In genomic region chr2:188512456-188512855, GRCh38 we compare ENCODE assay signal across 8 cellular contexts.
DNase-seq lines count a peak whose midpoint lies in the region; ATAC-seq, FAIRE-seq and TF ChIP-seq lines count a peak whose summit lies in the region.

No MANE protein-coding gene starts in this region.

- intact Hi-C loops in colonic mucosa (cut with DNase I), result loop anchor here (5.0 kb wide), 2 partner anchors 930 to 1010 kb away; no protein-coding TSS in a partner anchor

- H3K27me3 ChIP-seq in colonic mucosa, result no peaks in the 10 kb centered on the region

- no peak overlapping the region for H3K9ac ChIP-seq in colonic mucosa (ENCODE audit: low read depth in 2 of 2, low read length in 2 of 2)

- no peaks in the 10 kb centered on the region for H3K4me1 ChIP-seq in colonic mucosa

- TF ChIP-seq POLR2A in GM12891 (IDR thresholded peaks at IDR 0.05; ENCODE audit: low read depth, low read length), result no peak

- no peaks in the 10 kb centered on the region for H3K9me3 ChIP-seq in colonic mucosa

- no peaks in the 10 kb centered on the region for H3K36me3 ChIP-seq in colonic mucosa

- peak; percentile 34 for TF ChIP-seq CTCF in colonic mucosa (IDR thresholded peaks at IDR 0.05)

- ATAC-seq in HG03103 (IDR thresholded peaks at IDR 0.05; ENCODE audit: low read depth, unreplicated experiment), result peak; percentile 54

- no peak overlapping the region for H3K4me3 ChIP-seq in colonic mucosa

- FAIRE-seq in GM12891 (lab: Jason Lieb, UNC), result peak; percentile 51

- H3K27ac ChIP-seq in colonic mucosa, result no peak overlapping the region

- no peak for DNase-seq in GM12891 (ENCODE audit: insufficient read length, low spot score)
- peak; percentile 65 for DNase-seq in NCI-H748 (lab: John Stamatoyannopoulos, UW; ENCODE audit: unreplicated experiment)
- DNase-seq in colonic mucosa, result no peak
- peak; percentile 23 for DNase-seq in non-pigmented ciliary epithelial cell (ENCODE audit: low read depth)
- DNase-seq in activated naive CD4-positive, alpha-beta T cell treated with Interleukin-2 at 50 U/mL for 16 hours, result no peak
- DNase-seq in T-helper 1 cell, result no peak
- DNase-seq in NCI-H524 treated with DMSO at 0.1 percent for 48 hours (lab: John Stamatoyannopoulos, UW), result no peak

TF ChIP-seq in GM12891, 5 proteins besides CTCF, POLR2A, EP300 and RAD21:
- no peak for TF ChIP-seq PAX5 (IDR thresholded peaks at IDR 0.05; ENCODE audit: insufficient read depth, low read length, severe bottlenecking)
- TF ChIP-seq SPI1 (IDR thresholded peaks at IDR 0.05; ENCODE audit: low read depth, low read length), result no peak
- no peak for TF ChIP-seq TAF1 (IDR thresholded peaks at IDR 0.05; ENCODE audit: low read depth, low read length)
- no peak for TF ChIP-seq POU2F2 (IDR thresholded peaks at IDR 0.05; ENCODE audit: low read depth, low read length)
- no peak for TF ChIP-seq POLR2AphosphoS5 (IDR thresholded peaks at IDR 0.05; ENCODE audit: low read depth, low read length)

Comparison
In these comparisons a context has a peak if more than half of its experiments do, and no peak if none do; other contexts are left out.
1. DNase-seq: peak in NCI-H748 (single experiment) and non-pigmented ciliary epithelial cell (single experiment); none in GM12891 (single experiment), colonic mucosa (single experiment), activated naive CD4-positive, alpha-beta T cell treated with Interleukin-2 at 50 U/mL for 16 hours (single experiment), T-helper 1 cell (0 of 5) and NCI-H524 treated with DMSO at 0.1 percent for 48 hours (single experiment).